7 cellular contexts compared by ENCODE assay signal in genomic region chr6:293185-294174, GRCh38. TPM values are rescaled to one million over a fixed set of nuclear protein-coding genes. Genes with fewer than 3 reads are reported as not detected.
A peak's percentile ranks its signal among the peaks of the same experiment; 100 is the strongest.
DNase-seq lines count a peak whose midpoint lies in the region; ATAC-seq and TF ChIP-seq lines count a peak whose summit lies in the region.

No MANE protein-coding gene starts in this region.

- WGBS in prostate gland, result 43% methylated on average over 24 of the region's 24 CpGs

- no peak for TF ChIP-seq CTCF in prostate gland (IDR thresholded peaks at IDR 0.05)

- peak overlapping the region; percentile 95 to 96 for H3K27ac ChIP-seq in prostate gland

- TF ChIP-seq POLR2A in prostate gland (IDR thresholded peaks at IDR 0.05), result no peak

- no peak for ATAC-seq in GM19328 (IDR thresholded peaks at IDR 0.05; ENCODE audit: unreplicated experiment)

- no peaks in the 10 kb centered on the region for H3K27me3 ChIP-seq in prostate gland (replicated peaks; ENCODE audit: insufficient read depth)

- intact Hi-C loops in prostate gland (cut with DNase I), result no loop called here

- no peaks in the 10 kb centered on the region for H3K9me3 ChIP-seq in prostate gland

- H3K4me1 ChIP-seq in prostate gland (replicated peaks), result no peaks in the 10 kb centered on the region

- DNase-seq in HT-29 (ENCODE audit: low spot score), result peak; percentile 37
- peak; percentile 30 for DNase-seq in activated T-cell treated with anti-CD3 and anti-CD28 coated beads for 4 hours
- peak; percentile 85 for DNase-seq in foreskin melanocyte
- DNase-seq in prostate gland (ENCODE audit: low spot score), result no peak
- DNase-seq in NCI-H2196 (lab: John Stamatoyannopoulos, UW; ENCODE audit: unreplicated experiment), result no peak
- no peak for DNase-seq in AG08395 (ENCODE audit: low spot score)

- H3K4me3 ChIP-seq in prostate gland, result peak overlapping the region; percentile 60

- H3K36me3 ChIP-seq in prostate gland, result no peaks in the 10 kb centered on the region

RNA-seq across cellular contexts. Expression of gene DUSP22, which starts 1.2 kb away (rescaled TPM):
- 14.4 and 19.3 TPM in 2 replicates for total RNA-seq in HT-29 (2014; rRNA removed; shearing (Covaris generic))
- total RNA-seq in prostate gland, result 10 to 100 TPM; 29.8 to 95.8 TPM

Comparison
In these comparisons a context has a peak if more than half of its experiments do, and no peak if none do; other contexts are left out.
1. DNase-seq: peak in HT-29 (single experiment), activated T-cell treated with anti-CD3 and anti-CD28 coated beads for 4 hours (single experiment) and foreskin melanocyte (single experiment); none in prostate gland (single experiment), NCI-H2196 (single experiment) and AG08395 (single experiment).